In the genomic region with DNA sequence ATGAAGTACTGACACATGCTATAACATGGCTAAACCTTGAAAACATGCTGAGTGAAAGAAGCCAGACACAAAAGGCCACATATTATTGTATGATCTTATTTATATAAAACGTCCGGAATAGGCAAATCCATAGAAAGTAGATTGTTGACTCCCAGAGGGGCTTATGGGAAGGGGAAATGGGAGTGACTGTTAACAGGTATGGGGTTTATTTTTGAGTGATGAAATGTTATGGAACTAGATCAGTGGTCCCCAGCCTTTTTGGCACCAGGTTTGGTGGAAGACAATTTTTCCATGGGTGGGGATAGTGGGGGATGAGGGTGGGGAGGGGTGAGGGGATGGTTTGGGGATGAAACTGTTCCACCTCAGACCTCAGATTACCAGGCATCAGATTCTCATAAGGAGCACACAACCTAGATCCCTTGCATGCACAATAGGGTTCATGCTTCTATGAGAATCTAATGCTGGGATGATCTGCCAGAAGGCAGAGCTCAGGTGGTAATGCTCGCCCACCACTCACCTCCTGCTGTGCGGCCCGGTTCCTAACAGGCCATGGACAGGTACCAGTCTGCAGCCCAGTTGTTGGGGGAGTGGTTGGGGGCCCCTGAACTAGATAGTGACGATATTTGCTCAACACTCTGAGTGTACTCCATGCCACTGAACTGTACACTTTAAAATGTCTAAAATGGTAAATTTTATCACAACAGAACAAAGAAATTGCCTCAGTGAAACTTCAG, we compare ENCODE assay signal across 18 cellular contexts. TPM values are rescaled to one million over a fixed set of nuclear protein-coding genes. Genes with fewer than 3 reads are reported as not detected.
"Had no signal": no experiment of that assay in that cellular context is flagged by ENCODE, and none has a peak within 500 bp of the region (broad histone marks: within the 10 kb centered on the region; RNA-seq: fewer than 3 reads in every experiment).

No MANE protein-coding gene starts in this region.

- H3K36me3 Mint-ChIP-seq: naive thymus-derived CD4-positive, alpha-beta T cell had no signal

- H3K9me3 ChIP-seq: mucosa of descending colon, SJSA1, upper lobe of right lung had no signal

- H3K27me3 Mint-ChIP-seq: activated CD4-positive, alpha-beta T cell treated with anti-CD3 and anti-CD28 coated beads, Interleukin-2, amount 10 ng/mL, durations not matched to agents 7 days and 5 days had no signal

- H3K4me3 ChIP-seq: mucosa of descending colon, SJSA1, skin epidermis, upper lobe of right lung had no signal

- ATAC-seq: mucosa of descending colon; naive thymus-derived CD4-positive, alpha-beta T cell; upper lobe of right lung had no signal

- H3K4me3 Mint-ChIP-seq: activated CD4-positive, alpha-beta T cell treated with anti-CD3 and anti-CD28 coated beads, Interleukin-2, amount 10 ng/mL, durations not matched to agents 7 days and 5 days; activated T-helper 1 cell treated with anti-CD3 and anti-CD28 coated beads, Interleukin-12 subunit alpha, Interleukin-12 subunit beta, Interleukin-2, Interleukin-4 antibody, amounts not matched to agents 30 ng/mL and 10 ng/mL and 1 ng/mL, durations not matched to agents 14 hours and 24 hours and 36 hours; naive thymus-derived CD4-positive, alpha-beta T cell; T-helper 2 cell treated with Interferon-gamma antibody and Interleukin-4, amounts not matched to agents 5 μg/mL and 100 μg/mL, for 36 hours had no signal

- H3K27ac Mint-ChIP-seq: activated CD4-positive, alpha-beta T cell treated with anti-CD3 and anti-CD28 coated beads, Interleukin-2, amount 10 ng/mL, durations not matched to agents 7 days and 5 days; activated T-helper 1 cell treated with anti-CD3 and anti-CD28 coated beads, Interleukin-12 subunit alpha, Interleukin-12 subunit beta, Interleukin-2, Interleukin-4 antibody, amounts not matched to agents 30 ng/mL and 10 ng/mL and 1 ng/mL, durations not matched to agents 14 hours and 24 hours and 36 hours; naive thymus-derived CD4-positive, alpha-beta T cell; T-helper 2 cell treated with Interferon-gamma antibody and Interleukin-4, amounts not matched to agents 5 μg/mL and 100 μg/mL, for 36 hours had no signal

- FAIRE-seq: frontal cortex, islet of Langerhans had no signal

- H3K4me1 Mint-ChIP-seq: activated CD4-positive, alpha-beta T cell treated with anti-CD3 and anti-CD28 coated beads, Interleukin-2, amount 10 ng/mL, durations not matched to agents 7 days and 5 days; naive thymus-derived CD4-positive, alpha-beta T cell had no signal

- H3K36me3 ChIP-seq: upper lobe of right lung had no signal

- H3K9me3 Mint-ChIP-seq: activated CD4-positive, alpha-beta T cell treated with anti-CD3 and anti-CD28 coated beads, Interleukin-2, amount 10 ng/mL, durations not matched to agents 7 days and 5 days; activated T-helper 1 cell treated with anti-CD3 and anti-CD28 coated beads, Interleukin-12 subunit alpha, Interleukin-12 subunit beta, Interleukin-2, Interleukin-4 antibody, amounts not matched to agents 30 ng/mL and 10 ng/mL and 1 ng/mL, durations not matched to agents 14 hours and 24 hours and 36 hours; T-helper 2 cell treated with Interferon-gamma antibody and Interleukin-4, amounts not matched to agents 5 μg/mL and 100 μg/mL, for 36 hours had no signal

- DNase-seq: activated CD4-positive, alpha-beta T cell treated with anti-CD3 and anti-CD28 coated beads, Interleukin-2, amount 10 ng/mL, durations not matched to agents 7 days and 5 days; activated CD4-positive, CD25-positive, alpha-beta regulatory T cell; activated naive CD4-positive, alpha-beta T cell; central memory CD4-positive, alpha-beta T cell; effector CD8-positive, alpha-beta T cell; mucosa of descending colon; naive thymus-derived CD4-positive, alpha-beta T cell; stimulated activated CD4-positive, alpha-beta T cell treated with anti-CD3 and anti-CD28 coated beads, Interleukin-15, amount 100 ng/mL, for 24 hours; stimulated activated CD4-positive, alpha-beta T cell treated with anti-CD3 and anti-CD28 coated beads, Interleukin-4, amount 100 ng/mL, for 24 hours; stimulated activated naive CD4-positive, alpha-beta T cell treated with Interleukin-2 at 50 U/mL for 16 hours; upper lobe of right lung had no signal

- H3K27me3 ChIP-seq: SJSA1, upper lobe of right lung had no signal

RNA-seq across cellular contexts. Expression of a gene that starts 59.1 kb away (rescaled TPM):
- total RNA-seq: activated CD4-positive, alpha-beta T cell treated with anti-CD3 and anti-CD28 coated beads, Interleukin-2, amount 10 ng/mL, durations not matched to agents 7 days and 5 days; activated CD8-positive, alpha-beta memory T cell treated with anti-CD3 and anti-CD28 coated beads for 36 hours; activated T-helper 1 cell treated with anti-CD3 and anti-CD28 coated beads, Interleukin-12 subunit alpha, Interleukin-12 subunit beta, Interleukin-2, Interleukin-4 antibody, amounts not matched to agents 30 ng/mL and 10 ng/mL and 1 ng/mL, durations not matched to agents 14 hours and 24 hours and 36 hours; naive thymus-derived CD4-positive, alpha-beta T cell had no signal
- polyA plus RNA-seq: naive thymus-derived CD4-positive, alpha-beta T cell had no signal
